ENCODE assay signal across 17 cellular contexts in genomic region chr1:156006666-156007376, GRCh38. TPM values are rescaled to one million over a fixed set of nuclear protein-coding genes. Genes with fewer than 3 reads are reported as not detected.
A peak's percentile ranks its signal among the peaks of the same experiment; 100 is the strongest.
DNase-seq lines count a peak whose midpoint lies in the region; ATAC-seq and TF ChIP-seq lines count a peak whose summit lies in the region.
"Had no signal": no experiment of that assay in that cellular context is flagged by ENCODE, and none has a peak within 500 bp of the region (broad histone marks: within the 10 kb centered on the region; RNA-seq: fewer than 3 reads in every experiment).

No MANE protein-coding gene starts in this region.

- H3K36me3 ChIP-seq in CD8-positive, alpha-beta memory T cell (ENCODE audit: insufficient read depth, low read length) = peaks cover 18% of the 10 kb centered on the region
- peaks cover 15 to 43% of the 10 kb centered on the region in 2 experiments; a peak in 2 of 3 replicates for H3K36me3 ChIP-seq in HEK293 (ENCODE audit: control insufficient read depth in 2 of 2, insufficient read depth in 1 of 2, low read length in 2 of 2)

- no peaks in the 10 kb centered on the region for H3K27me3 Mint-ChIP-seq in CD8-positive, alpha-beta memory T cell
- H3K27me3 Mint-ChIP-seq in MCF 10A (ENCODE audit: insufficient read depth, unreplicated experiment) = no peaks in the 10 kb centered on the region
- no peaks in the 10 kb centered on the region for H3K27me3 Mint-ChIP-seq in naive thymus-derived CD8-positive, alpha-beta T cell
- H3K27me3 Mint-ChIP-seq: naive B cell had no signal

- H3K4me1 ChIP-seq in CD8-positive, alpha-beta memory T cell (ENCODE audit: insufficient read depth, low read length) = peaks cover 16% of the 10 kb centered on the region
- no peaks in the 10 kb centered on the region for H3K4me1 ChIP-seq in HEK293 (ENCODE audit: control insufficient read depth, insufficient read depth, low read length)

- peak overlapping the region in 2 of 7 donors; percentile 16 to 38 for H3K4me3 Mint-ChIP-seq in CD8-positive, alpha-beta memory T cell
- H3K4me3 Mint-ChIP-seq in MCF 10A (ENCODE audit: unreplicated experiment) = no peak overlapping the region
- no peak overlapping the region for H3K4me3 Mint-ChIP-seq in naive thymus-derived CD8-positive, alpha-beta T cell
- H3K4me3 Mint-ChIP-seq: IgD-negative memory B cell, naive B cell had no signal

- peak overlapping the region in 7 of 8 donors; percentile 48 to 92 (median 78) for H3K27ac Mint-ChIP-seq in CD8-positive, alpha-beta memory T cell
- peak overlapping the region; percentile 43 for H3K27ac Mint-ChIP-seq in MCF 10A (ENCODE audit: low read depth, unreplicated experiment)
- H3K27ac Mint-ChIP-seq in naive thymus-derived CD8-positive, alpha-beta T cell = peak overlapping the region in 7 of 10 donors; percentile 12 to 86 (median 43)
- H3K27ac Mint-ChIP-seq: IgD-negative memory B cell had no signal

- TF ChIP-seq CTCF in HEK293 (tag by site-specific recombination; IDR thresholded peaks at IDR 0.05) = no peak
- no peak for TF ChIP-seq CTCF in MCF 10A (IDR thresholded peaks at IDR 0.05; ENCODE audit: unreplicated experiment)

- BruUV-seq in MCF 10A (replicated peaks; lab: Mats Ljungman, UMichigan) = no TSS peak

- CTCF ChIA-PET in CD8-positive, alpha-beta memory T cell (lab: Charles Lee) = interaction anchor here (0.7 to 1.0 kb wide), 2 partner anchors 38 to 58 kb away, joined by 3 to 4 read pairs; no protein-coding TSS in a partner anchor
- CTCF ChIA-PET in HEK293 (lab: Yijun Ruan, JAX) = interaction anchor here (0.6 to 1.4 kb wide), 3 partner anchors 17 to 72 kb away, joined by 3 to 6 read pairs (median 4); partner anchors contain the start of gene KHDC4
- CTCF ChIA-PET in MCF 10A (lab: Yijun Ruan, JAX) = no interaction called here

- POLR2A ChIA-PET in CD8-positive, alpha-beta memory T cell (lab: Charles Lee) = no interaction called here
- POLR2A ChIA-PET in HEK293 (lab: Yijun Ruan, JAX) = interaction anchor here (0.6 kb wide), 1 partner anchor 654 kb away, joined by 9 read pairs; no protein-coding TSS in a partner anchor
- POLR2A ChIA-PET in MCF 10A (lab: Yijun Ruan, JAX) = interaction anchor here (1.4 to 4.0 kb wide), 3 partner anchors 8 to 73 kb away, joined by 3 to 27 read pairs (median 14); partner anchors contain the start of genes KHDC4 and SSR2
- POLR2A ChIA-PET in naive thymus-derived CD8-positive, alpha-beta T cell (lab: Charles Lee) = interaction anchor here (1.0 kb wide), 1 partner anchor 348 kb away, joined by 3 read pairs; no protein-coding TSS in a partner anchor

- intact Hi-C loops in MCF 10A (cut with micrococcal nuclease) = no loop called here

- H3K27me3 ChIP-seq in CD8-positive, alpha-beta memory T cell (ENCODE audit: insufficient read depth, low read length, poor library complexity, severe bottlenecking) = no peaks in the 10 kb centered on the region
- H3K27me3 ChIP-seq: gastrocnemius medialis had no signal

- H3K9me3 ChIP-seq in CD8-positive, alpha-beta memory T cell (ENCODE audit: low read length) = no peaks in the 10 kb centered on the region
- H3K9me3 ChIP-seq in HEK293 (ENCODE audit: control insufficient read depth, insufficient read depth, low read depth, low read length) = no peaks in the 10 kb centered on the region
- H3K9me3 ChIP-seq: gastrocnemius medialis had no signal

- H3K27ac ChIP-seq in CD8-positive, alpha-beta memory T cell (ENCODE audit: low read depth, low read length) = no peak overlapping the region
- H3K27ac ChIP-seq in HEK293 (ENCODE audit: extremely low read depth, low read depth, low read length) = no peak overlapping the region
- H3K27ac ChIP-seq: gastrocnemius medialis had no signal

- no peak for ATAC-seq in naive thymus-derived CD8-positive, alpha-beta T cell
- ATAC-seq: gastrocnemius medialis had no signal

- H3K4me1 Mint-ChIP-seq in CD8-positive, alpha-beta memory T cell = peaks cover 32 to 37% (median 36%) of the 10 kb centered on the region in 3 donors
- peaks cover 29% of the 10 kb centered on the region for H3K4me1 Mint-ChIP-seq in MCF 10A (ENCODE audit: insufficient read depth, unreplicated experiment)
- peaks cover 13 to 24% (median 18%) of the 10 kb centered on the region in 4 donors for H3K4me1 Mint-ChIP-seq in naive thymus-derived CD8-positive, alpha-beta T cell

- no peak overlapping the region for H3K4me3 ChIP-seq in CD8-positive, alpha-beta memory T cell (ENCODE audit: low read length)
- H3K4me3 ChIP-seq in HEK293 (ENCODE audit: low read depth, low read length) = no peak overlapping the region
- H3K4me3 ChIP-seq: gastrocnemius medialis had no signal

- DNase-seq in CD8-positive, alpha-beta memory T cell = no peak
- DNase-seq in MCF 10A (ENCODE audit: unreplicated experiment) (no peak), iPS-NIHi7 (ENCODE audit: extremely low spot score) (no peak), NCI-H1930 (lab: John Stamatoyannopoulos, UW) (no peak), cerebellar nuclear complex (lab: John Stamatoyannopoulos, UW) (no peak)
- DNase-seq in naive thymus-derived CD8-positive, alpha-beta T cell = no peak
- DNase-seq in activated effector memory CD4-positive, alpha-beta T cell treated with Interleukin-2 at 50 U/mL for 16 hours = no peak
- DNase-seq: amniotic stem cell, C1 segment of cervical spinal cord, gastrocnemius medialis, naive B cell, NCI-H1417 treated with DMSO at 0.1 percent for 48 hours, NCI-H510A, RPMI8226 had no signal

- no peaks in the 10 kb centered on the region for H3K9me3 Mint-ChIP-seq in CD8-positive, alpha-beta memory T cell
- H3K9me3 Mint-ChIP-seq in MCF 10A (ENCODE audit: unreplicated experiment) = no peaks in the 10 kb centered on the region
- no peaks in the 10 kb centered on the region for H3K9me3 Mint-ChIP-seq in naive thymus-derived CD8-positive, alpha-beta T cell
- H3K9me3 Mint-ChIP-seq: IgD-negative memory B cell, naive B cell had no signal

- peaks cover 5 to 41% (median 16%) of the 10 kb centered on the region in 3 donors for H3K36me3 Mint-ChIP-seq in CD8-positive, alpha-beta memory T cell
- peaks cover 48% of the 10 kb centered on the region for H3K36me3 Mint-ChIP-seq in MCF 10A (ENCODE audit: insufficient read depth, unreplicated experiment)
- H3K36me3 Mint-ChIP-seq in naive thymus-derived CD8-positive, alpha-beta T cell = peaks cover 8 to 43% (median 17%) of the 10 kb centered on the region in 3 donors

TF ChIP-seq in HEK293, 187 proteins besides CTCF, POLR2A, EP300 and RAD21 (continues in another document):
- TF ChIP-seq ZBTB20 (tag by site-specific recombination; IDR thresholded peaks at IDR 0.05) = no peak
- TF ChIP-seq ZNF514 (tag by site-specific recombination; IDR thresholded peaks at IDR 0.05) = no peak
- no peak for TF ChIP-seq INSM2 (tag by site-specific recombination; IDR thresholded peaks at IDR 0.05)
- peak; percentile 78 for TF ChIP-seq ZNF449 (tag by site-specific recombination; IDR thresholded peaks at IDR 0.05)

RNA-seq across cellular contexts. Expression of gene SSR2, which starts 13.9 kb away (rescaled TPM):
- 100 to 1,000 TPM; 187 to 190 TPM for total RNA-seq in CD8-positive, alpha-beta memory T cell
- polyA plus RNA-seq in CD8-positive, alpha-beta memory T cell = 380 TPM
- 477 and 589 TPM in 2 replicates for total RNA-seq in MCF 10A (2022)
- 100 to 1,000 TPM; 199 to 218 TPM for total RNA-seq in naive thymus-derived CD8-positive, alpha-beta T cell
- 100 to 1,000 TPM; 345 to 396 (median 347) TPM for polyA plus RNA-seq in naive thymus-derived CD8-positive, alpha-beta T cell

RNA-seq across cellular contexts. Expression of gene ARHGEF2, which starts 28.5 kb away (rescaled TPM):
- total RNA-seq in CD8-positive, alpha-beta memory T cell = 100 to 1,000 TPM; 168 to 176 TPM
- 18.8 TPM for polyA plus RNA-seq in CD8-positive, alpha-beta memory T cell
- total RNA-seq in MCF 10A (2022) = 498 and 555 TPM in 2 replicates
- 100 to 1,000 TPM; 204 to 210 TPM for total RNA-seq in naive thymus-derived CD8-positive, alpha-beta T cell
- 10 to 100 TPM; 13.8 to 22.0 (median 15.8) TPM for polyA plus RNA-seq in naive thymus-derived CD8-positive, alpha-beta T cell

RNA-seq across cellular contexts. Expression of gene UBQLN4, which starts 46.8 kb away (rescaled TPM):
- total RNA-seq in CD8-positive, alpha-beta memory T cell = 10 to 100 TPM; 59.4 to 61.9 TPM
- 15.6 TPM for polyA plus RNA-seq in CD8-positive, alpha-beta memory T cell
- total RNA-seq in MCF 10A (2022) = 49.0 and 51.4 TPM in 2 replicates
- 10 to 100 TPM; 31.6 to 34.8 TPM for total RNA-seq in naive thymus-derived CD8-positive, alpha-beta T cell
- polyA plus RNA-seq in naive thymus-derived CD8-positive, alpha-beta T cell = 1 to 10 TPM; 6.9 to 9.7 (median 7.6) TPM

RNA-seq across cellular contexts. Expression of gene LAMTOR2, which starts 47.8 kb away (rescaled TPM):
- 10 to 100 TPM; 61.9 to 67.4 TPM for total RNA-seq in CD8-positive, alpha-beta memory T cell
- 134 TPM for polyA plus RNA-seq in CD8-positive, alpha-beta memory T cell
- 88.1 and 104 TPM in 2 replicates for total RNA-seq in MCF 10A (2022)
- total RNA-seq in naive thymus-derived CD8-positive, alpha-beta T cell = 10 to 100 TPM; 22.6 to 24.2 TPM
- 100 to 1,000 TPM in 1 of 3 donors, 10 to 100 TPM in 2; 89.1 to 102 (median 96.1) TPM for polyA plus RNA-seq in naive thymus-derived CD8-positive, alpha-beta T cell

RNA-seq across cellular contexts. Expression of gene RAB25, which starts 54.1 kb away (rescaled TPM):
- total RNA-seq in CD8-positive, alpha-beta memory T cell = not detected
- 0.76 TPM for polyA plus RNA-seq in CD8-positive, alpha-beta memory T cell
- 1.6 and 5.5 TPM in 2 replicates for total RNA-seq in MCF 10A (2022)
- total RNA-seq in naive thymus-derived CD8-positive, alpha-beta T cell = 1 to 10 TPM; 1.1 to 1.3 TPM
- 1 to 10 TPM in 1 of 3 donors, under 1 TPM in 2; 0.81 to 2.0 (median 0.96) TPM for polyA plus RNA-seq in naive thymus-derived CD8-positive, alpha-beta T cell
- total RNA-seq: subcutaneous adipose tissue had no signal
